In the genomic region with DNA sequence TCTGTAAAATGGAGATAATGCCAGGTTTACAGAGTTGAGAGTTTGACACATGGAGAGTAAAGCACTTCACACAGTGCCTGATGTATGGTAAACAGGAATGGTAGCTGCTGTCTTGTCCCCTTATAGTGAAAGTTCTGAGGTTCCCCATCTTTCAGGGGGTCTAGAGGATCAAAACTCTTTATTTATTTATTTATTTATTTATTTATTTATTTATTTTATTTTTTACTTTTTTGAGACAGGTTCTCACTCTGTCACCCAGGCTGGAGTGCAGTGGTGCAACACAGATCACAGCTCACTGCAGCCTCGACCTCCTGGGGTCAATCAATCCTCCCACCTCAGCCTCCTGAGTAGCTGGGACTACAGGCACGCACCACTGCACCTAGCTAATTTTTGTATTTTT, we compare ENCODE assay signal across 3 cellular contexts. TPM values are rescaled to one million over a fixed set of nuclear protein-coding genes. Genes with fewer than 3 reads are reported as not detected.
"Had no signal": no experiment of that assay in that cellular context is flagged by ENCODE, and none has a peak within 500 bp of the region (broad histone marks: within the 10 kb centered on the region; RNA-seq: fewer than 3 reads in every experiment).

No MANE protein-coding gene starts in this region.

RNA-seq across cellular contexts. Expression of a gene that starts 40.1 kb away (rescaled TPM):
- polyA plus RNA-seq: GM23248, GM23338, H1 had no signal
